Comparison of ENCODE assay signal across 20 cellular contexts in genomic region chr4:137794779-137795178, GRCh38.
A peak's percentile ranks its signal among the peaks of the same experiment; 100 is the strongest.
DNase-seq lines count a peak whose midpoint lies in the region; ATAC-seq, FAIRE-seq and TF ChIP-seq lines count a peak whose summit lies in the region.
"Had no signal": no experiment of that assay in that cellular context is flagged by ENCODE, and none has a peak within 500 bp of the region (broad histone marks: within the 10 kb centered on the region; RNA-seq: fewer than 3 reads in every experiment).

No MANE protein-coding gene starts in this region.

- H3K9ac ChIP-seq in keratinocyte (ENCODE audit: control insufficient read depth, extremely low read depth, insufficient read depth, low read length) = no peak overlapping the region
- H3K9ac ChIP-seq: SK-N-SH had no signal

- H3K36me3 Mint-ChIP-seq in activated T-cell treated with anti-CD3 and anti-CD28 coated beads, Interleukin-2, amount 50 U/mL, for 4 hours (ENCODE audit: insufficient read depth) = no peaks in the 10 kb centered on the region
- H3K36me3 Mint-ChIP-seq in stimulated activated naive B cell treated with anti-CD40 and anti-IgM and Interleukin-4, amounts not matched to agents 10 μg/mL and 1 μg/mL and 100 μg/mL, for 72 hours = no peaks in the 10 kb centered on the region
- H3K36me3 Mint-ChIP-seq: activated naive CD4-positive, alpha-beta T cell treated with anti-CD3 and anti-CD28 coated beads, Interleukin-2, amount 50 U/mL, for 24 hours; natural killer cell treated with Interleukin-12 subunit alpha and Interleukin-12 subunit beta and Interleukin-15 and Interleukin-18, amount 100 ng/mL, for 72 hours had no signal

- H3K27ac ChIP-seq in keratinocyte (ENCODE audit: control insufficient read depth, insufficient read depth, low read length) (no peak overlapping the region), tibial artery (no peak overlapping the region)
- H3K27ac ChIP-seq: gastrocnemius medialis, transverse colon had no signal

- H3K79me2 ChIP-seq in keratinocyte (ENCODE audit: control insufficient read depth, insufficient read depth, low read length) = no peaks in the 10 kb centered on the region

- H3K36me3 ChIP-seq in keratinocyte (ENCODE audit: control insufficient read depth in 2 of 2, extremely low read depth in 1 of 2, insufficient read depth in 2 of 2, low read length in 2 of 2) (no peaks in the 10 kb centered on the region), tibial artery (no peaks in the 10 kb centered on the region)
- H3K36me3 ChIP-seq: gastrocnemius medialis, transverse colon had no signal

- no peak for ATAC-seq in activated T-cell treated with anti-CD3 and anti-CD28 coated beads, Interleukin-2, amount 50 U/mL, for 4 hours
- no peak for ATAC-seq in stimulated activated naive B cell treated with anti-CD40 and anti-IgM and Interleukin-4, amounts not matched to agents 10 μg/mL and 1 μg/mL and 100 μg/mL, for 72 hours (replicated peaks)
- ATAC-seq: gastrocnemius medialis; natural killer cell treated with Interleukin-12 subunit alpha and Interleukin-12 subunit beta and Interleukin-15 and Interleukin-18, amount 100 ng/mL, for 72 hours had no signal

- no peak overlapping the region for H2AFZ ChIP-seq in keratinocyte (ENCODE audit: control insufficient read depth, low read length)

- no peaks in the 10 kb centered on the region for H3K27me3 Mint-ChIP-seq in activated T-cell treated with anti-CD3 and anti-CD28 coated beads, Interleukin-2, amount 50 U/mL, for 4 hours (ENCODE audit: low read depth)
- H3K27me3 Mint-ChIP-seq in stimulated activated naive B cell treated with anti-CD40 and anti-IgM and Interleukin-4, amounts not matched to agents 10 μg/mL and 1 μg/mL and 100 μg/mL, for 72 hours = no peaks in the 10 kb centered on the region
- H3K27me3 Mint-ChIP-seq: activated naive CD4-positive, alpha-beta T cell treated with anti-CD3 and anti-CD28 coated beads, Interleukin-2, amount 50 U/mL, for 24 hours; natural killer cell treated with Interleukin-12 subunit alpha and Interleukin-12 subunit beta and Interleukin-15 and Interleukin-18, amount 100 ng/mL, for 72 hours had no signal

- H3K9me1 ChIP-seq in keratinocyte (ENCODE audit: control insufficient read depth, extremely low read depth, insufficient read depth, low read length) = no peaks in the 10 kb centered on the region

- H3K27me3 ChIP-seq in keratinocyte (ENCODE audit: control insufficient read depth, extremely low read depth, insufficient read depth, low read length) = no peaks in the 10 kb centered on the region
- no peaks in the 10 kb centered on the region for H3K27me3 ChIP-seq in tibial artery
- H3K27me3 ChIP-seq: gastrocnemius medialis, transverse colon had no signal

- dilution Hi-C loops in keratinocyte (cut with MboI; ENCODE audit: extremely low pct_ligation_motif_present, low sequenced_read_pairs) = no loop called here

- no peak overlapping the region for H3K4me3 Mint-ChIP-seq in activated T-cell treated with anti-CD3 and anti-CD28 coated beads, Interleukin-2, amount 50 U/mL, for 4 hours
- H3K4me3 Mint-ChIP-seq in stimulated activated naive B cell treated with anti-CD40 and anti-IgM and Interleukin-4, amounts not matched to agents 10 μg/mL and 1 μg/mL and 100 μg/mL, for 72 hours = no peak overlapping the region
- H3K4me3 Mint-ChIP-seq: activated naive CD4-positive, alpha-beta T cell treated with anti-CD3 and anti-CD28 coated beads, Interleukin-2, amount 50 U/mL, for 24 hours; natural killer cell treated with Interleukin-12 subunit alpha and Interleukin-12 subunit beta and Interleukin-15 and Interleukin-18, amount 100 ng/mL, for 72 hours had no signal

- H3K9me3 ChIP-seq in keratinocyte (ENCODE audit: control insufficient read depth, low read depth, low read length) = no peaks in the 10 kb centered on the region
- H3K9me3 ChIP-seq in tibial artery = no peaks in the 10 kb centered on the region
- H3K9me3 ChIP-seq: gastrocnemius medialis, SK-N-SH, transverse colon had no signal

- TF ChIP-seq CTCF in keratinocyte (optimal IDR thresholded peaks at IDR 0.05 in 1 of 3, IDR thresholded peaks at IDR 0.05 in 1 of 3, conservative IDR thresholded peaks at IDR 0.05 in 1 of 3; ENCODE audit: extremely low read depth in 1 of 3, insufficient read depth in 2 of 3, low read length in 3 of 3) = no peak
- no peak for TF ChIP-seq CTCF in tibial artery (IDR thresholded peaks at IDR 0.05)

- intact Hi-C loops in tibial artery (cut with DNase I; ENCODE audit: low total_unique reads) = no loop called here

- DNase-seq in NCI-H748 (lab: John Stamatoyannopoulos, UW; ENCODE audit: unreplicated experiment) (peak; percentile 30), NCI-H748 treated with DMSO at 0.1 percent for 48 hours (lab: John Stamatoyannopoulos, UW) (no peak), SHP77 (lab: John Stamatoyannopoulos, UW) (peak; percentile 45 to 79), keratinocyte (ENCODE audit: low read depth, low spot score) (no peak), tibial artery (no peak), hepatic stellate cell (ENCODE audit: low spot score) (no peak)
- DNase-seq in activated T-cell treated with anti-CD3 and anti-CD28 coated beads, Interleukin-2, amount 50 U/mL, for 4 hours = no peak
- no peak for DNase-seq in stimulated activated naive B cell treated with anti-CD40 and anti-IgM and Interleukin-4, amounts not matched to agents 10 μg/mL and 1 μg/mL and 100 μg/mL, for 72 hours
- DNase-seq: activated CD4-positive, alpha-beta T cell treated with anti-CD3 and anti-CD28 coated beads for 48 hours; effector CD8-positive, alpha-beta T cell; gastrocnemius medialis; GDM1; MM.1S; NCI-H2227 treated with DMSO at 0.1 percent for 48 hours; SK-N-SH; stimulated activated CD4-positive, alpha-beta T cell treated with anti-CD3 and anti-CD28 coated beads, Interleukin-4, amount 100 ng/mL, for 1 hour; stimulated activated CD8-positive, alpha-beta memory T cell treated with anti-CD3 and anti-CD28 coated beads, Interleukin-4, amount 100 ng/mL, for 48 hours; transverse colon had no signal

- no peaks in the 10 kb centered on the region for H3K4me1 Mint-ChIP-seq in activated T-cell treated with anti-CD3 and anti-CD28 coated beads, Interleukin-2, amount 50 U/mL, for 4 hours (ENCODE audit: low read depth)
- no peaks in the 10 kb centered on the region for H3K4me1 Mint-ChIP-seq in stimulated activated naive B cell treated with anti-CD40 and anti-IgM and Interleukin-4, amounts not matched to agents 10 μg/mL and 1 μg/mL and 100 μg/mL, for 72 hours
- H3K4me1 Mint-ChIP-seq: activated naive CD4-positive, alpha-beta T cell treated with anti-CD3 and anti-CD28 coated beads, Interleukin-2, amount 50 U/mL, for 24 hours had no signal

- peaks cover 10% of the 10 kb centered on the region for H3K9me3 Mint-ChIP-seq in activated T-cell treated with anti-CD3 and anti-CD28 coated beads, Interleukin-2, amount 50 U/mL, for 4 hours
- H3K9me3 Mint-ChIP-seq in stimulated activated naive B cell treated with anti-CD40 and anti-IgM and Interleukin-4, amounts not matched to agents 10 μg/mL and 1 μg/mL and 100 μg/mL, for 72 hours = peaks cover 2 to 3% of the 10 kb centered on the region in 2 donors
- H3K9me3 Mint-ChIP-seq: activated naive CD4-positive, alpha-beta T cell treated with anti-CD3 and anti-CD28 coated beads, Interleukin-2, amount 50 U/mL, for 24 hours had no signal

- H3K4me2 ChIP-seq in keratinocyte (ENCODE audit: control insufficient read depth, extremely low read depth, insufficient read depth, low read depth, low read length) = peak overlapping the region; percentile 17
- H3K4me2 ChIP-seq: SK-N-SH had no signal

- H4K20me1 ChIP-seq in keratinocyte (ENCODE audit: control insufficient read depth, extremely low read depth, insufficient read depth, low read length) = no peaks in the 10 kb centered on the region

- no peak overlapping the region for H3K27ac Mint-ChIP-seq in stimulated activated naive B cell treated with anti-CD40 and anti-IgM and Interleukin-4, amounts not matched to agents 10 μg/mL and 1 μg/mL and 100 μg/mL, for 72 hours
- H3K27ac Mint-ChIP-seq: activated naive CD4-positive, alpha-beta T cell treated with anti-CD3 and anti-CD28 coated beads, Interleukin-2, amount 50 U/mL, for 24 hours; natural killer cell treated with Interleukin-12 subunit alpha and Interleukin-12 subunit beta and Interleukin-15 and Interleukin-18, amount 100 ng/mL, for 72 hours had no signal

- H3K4me3 ChIP-seq in keratinocyte (ENCODE audit: control insufficient read depth in 2 of 3, extremely low read depth in 1 of 3, insufficient read depth in 2 of 3, low read depth in 1 of 3, low read length in 3 of 3) (no peak overlapping the region), tibial artery (peak overlapping the region; percentile 8 to 32)
- H3K4me3 ChIP-seq: transverse colon had no signal

- FAIRE-seq in keratinocyte (lab: Jason Lieb, UNC) = no peak

- no peaks in the 10 kb centered on the region for H3K4me1 ChIP-seq in keratinocyte (ENCODE audit: control insufficient read depth, extremely low read depth, insufficient read depth, low read length)
- H3K4me1 ChIP-seq in tibial artery = peaks cover 0 to 10% (median 4%) of the 10 kb centered on the region in 4 donors
- H3K4me1 ChIP-seq: gastrocnemius medialis, transverse colon had no signal

Comparison
In these comparisons a context has a peak if more than half of its experiments do, and no peak if none do; other contexts are left out.
1. DNase-seq: peak in NCI-H748 (single experiment) and SHP77 (2 of 2); none in NCI-H748 treated with DMSO at 0.1 percent for 48 hours (single experiment), keratinocyte (single experiment), tibial artery (0 of 2), hepatic stellate cell (single experiment), activated T-cell treated with anti-CD3 and anti-CD28 coated beads, Interleukin-2, amount 50 U/mL, for 4 hours (single experiment) and stimulated activated naive B cell treated with anti-CD40 and anti-IgM and Interleukin-4, amounts not matched to agents 10 μg/mL and 1 μg/mL and 100 μg/mL, for 72 hours (single experiment).
2. H3K4me3 ChIP-seq: peak in tibial artery (2 of 2); none in keratinocyte (0 of 3).